ENCODE assay signal across 25 cellular contexts in genomic region chr10:69837261-69837660, GRCh38. TPM values are rescaled to one million over a fixed set of nuclear protein-coding genes. Genes with fewer than 3 reads are reported as not detected.
"Had no signal": no experiment of that assay in that cellular context is flagged by ENCODE, and none has a peak within 500 bp of the region (broad histone marks: within the 10 kb centered on the region; RNA-seq: fewer than 3 reads in every experiment).

No MANE protein-coding gene starts in this region.

- H3K4me1 ChIP-seq: colonic mucosa had no signal

- DNase-seq: activated CD4-positive, alpha-beta T cell treated with anti-CD3 and anti-CD28 coated beads, Interleukin-2, amount 10 ng/mL, durations not matched to agents 24 days and 14 days; activated CD4-positive, alpha-beta T cell treated with anti-CD3 and anti-CD28 coated beads, Interleukin-2, amount 50 U/mL, for 48 hours; activated CD4-positive, CD25-positive, alpha-beta regulatory T cell treated with anti-CD3 and anti-CD28 coated beads, Interleukin-2, amount 50 U/mL, for 72 hours; activated CD8-positive, alpha-beta memory T cell treated with anti-CD3 and anti-CD28 coated beads for 24 hours; activated gamma-delta T cell; activated naive CD4-positive, alpha-beta T cell treated with anti-CD3 and anti-CD28 coated beads for 36 hours; activated T-cell treated with anti-CD3 and anti-CD28 coated beads, Interleukin-2, amount 50 U/mL, for 4 hours; amygdala; brain microvascular endothelial cell; colonic mucosa; MM.1S; NCI-H1105 treated with DMSO at 0.1 percent for 48 hours; NCI-H1436 treated with DMSO at 0.1 percent for 48 hours; NCI-H187; NCI-H2081; NCI-H446; NCI-H524; Peyer's patch; SHP77 had no signal

- H3K36me3 ChIP-seq: brain microvascular endothelial cell, cardiac muscle cell, colonic mucosa, Peyer's patch had no signal

- H3K27ac ChIP-seq: brain microvascular endothelial cell, cardiac muscle cell, colonic mucosa, Peyer's patch, RWPE1 had no signal

- H3K9me3 Mint-ChIP-seq: activated CD4-positive, alpha-beta T cell treated with anti-CD3 and anti-CD28 coated beads, Interleukin-2, amount 10 ng/mL, durations not matched to agents 24 days and 14 days; activated naive CD4-positive, alpha-beta T cell treated with anti-CD3 and anti-CD28 coated beads for 36 hours; activated T-cell treated with anti-CD3 and anti-CD28 coated beads, Interleukin-2, amount 50 U/mL, for 4 hours; activated T-helper 17 cell treated with anti-CD3 and anti-CD28 coated beads, Interleukin-2, amount 50 U/mL, for 72 hours; T-helper 1 cell treated with Interleukin-12 subunit alpha and Interleukin-12 subunit beta and Interleukin-4 antibody, amounts not matched to agents 30 μg/mL and 1 μg/mL, for 36 hours; WTC11 had no signal

- H3K27me3 ChIP-seq: brain microvascular endothelial cell, cardiac muscle cell, colonic mucosa, Peyer's patch had no signal

- H3K27me3 Mint-ChIP-seq: activated naive CD8-positive, alpha-beta T cell had no signal

- H3K36me3 Mint-ChIP-seq: activated naive CD8-positive, alpha-beta T cell; WTC11 had no signal

- H3K4me1 Mint-ChIP-seq: activated CD4-positive, alpha-beta T cell treated with anti-CD3 and anti-CD28 coated beads, Interleukin-2, amount 10 ng/mL, durations not matched to agents 24 days and 14 days had no signal

- H3K4me3 ChIP-seq: cardiac muscle cell, colonic mucosa, Peyer's patch had no signal

- H3K4me3 Mint-ChIP-seq: activated CD4-positive, alpha-beta T cell treated with anti-CD3 and anti-CD28 coated beads, Interleukin-2, amount 10 ng/mL, durations not matched to agents 24 days and 14 days; activated naive CD4-positive, alpha-beta T cell treated with anti-CD3 and anti-CD28 coated beads for 36 hours; activated naive CD8-positive, alpha-beta T cell; activated T-cell treated with anti-CD3 and anti-CD28 coated beads, Interleukin-2, amount 50 U/mL, for 4 hours; activated T-helper 17 cell treated with anti-CD3 and anti-CD28 coated beads, Interleukin-2, amount 50 U/mL, for 72 hours; T-helper 1 cell treated with Interleukin-12 subunit alpha and Interleukin-12 subunit beta and Interleukin-4 antibody, amounts not matched to agents 30 μg/mL and 1 μg/mL, for 36 hours; WTC11 had no signal

- H3K27ac Mint-ChIP-seq: activated CD4-positive, alpha-beta T cell treated with anti-CD3 and anti-CD28 coated beads, Interleukin-2, amount 10 ng/mL, durations not matched to agents 24 days and 14 days; activated naive CD4-positive, alpha-beta T cell treated with anti-CD3 and anti-CD28 coated beads for 36 hours; activated naive CD8-positive, alpha-beta T cell; activated T-helper 17 cell treated with anti-CD3 and anti-CD28 coated beads, Interleukin-2, amount 50 U/mL, for 72 hours; T-helper 1 cell treated with Interleukin-12 subunit alpha and Interleukin-12 subunit beta and Interleukin-4 antibody, amounts not matched to agents 30 μg/mL and 1 μg/mL, for 36 hours; WTC11 had no signal

- H3K9me3 ChIP-seq: colonic mucosa, Peyer's patch had no signal

- ATAC-seq: activated T-cell treated with anti-CD3 and anti-CD28 coated beads, Interleukin-2, amount 50 U/mL, for 4 hours; activated T-helper 17 cell treated with anti-CD3 and anti-CD28 coated beads, Interleukin-2, amount 50 U/mL, for 72 hours; WTC11 had no signal

RNA-seq across cellular contexts. Expression of gene COL13A1, which starts 35.6 kb away (rescaled TPM):
- total RNA-seq: activated CD4-positive, alpha-beta T cell treated with anti-CD3 and anti-CD28 coated beads, Interleukin-2, amount 10 ng/mL, durations not matched to agents 24 days and 14 days; activated naive CD4-positive, alpha-beta T cell treated with anti-CD3 and anti-CD28 coated beads for 36 hours; activated T-cell treated with anti-CD3 and anti-CD28 coated beads, Interleukin-2, amount 50 U/mL, for 4 hours; activated T-helper 17 cell treated with anti-CD3 and anti-CD28 coated beads, Interleukin-2, amount 50 U/mL, for 72 hours had no signal
